ENCODE assay signal across 8 cellular contexts in the genomic region with DNA sequence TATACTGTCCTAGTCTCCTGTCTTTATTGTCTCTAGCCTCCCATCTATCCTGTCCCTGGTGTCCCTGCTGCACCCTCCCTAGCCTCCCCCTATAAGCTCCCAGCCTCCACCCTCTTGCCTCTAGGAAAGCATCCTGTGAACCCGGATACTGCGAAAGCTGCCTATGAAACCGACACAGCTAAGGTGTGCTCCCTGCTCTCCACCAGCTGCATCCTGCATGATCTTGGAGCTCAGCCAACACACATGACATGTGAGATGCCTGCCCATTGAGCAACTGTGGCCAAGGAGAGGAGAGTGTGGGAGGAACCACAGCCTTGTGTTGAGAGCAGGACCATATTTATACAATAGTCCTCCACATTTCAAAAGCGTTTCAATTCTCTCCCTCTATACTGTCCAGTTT.
DNase-seq lines count a peak whose midpoint lies in the region; FAIRE-seq and TF ChIP-seq lines count a peak whose summit lies in the region.

No MANE protein-coding gene starts in this region.

- no peak overlapping the region for H3K4me3 ChIP-seq in smooth muscle cell
- no peak overlapping the region for H3K4me3 ChIP-seq in H7 (ENCODE audit: insufficient read depth, low read depth, low read length)

- H3K36me3 ChIP-seq in smooth muscle cell (ENCODE audit: low read depth), result no peaks in the 10 kb centered on the region
- H3K36me3 ChIP-seq in H7 (replicated peaks; ENCODE audit: control insufficient read depth, insufficient read depth, low read length), result no peaks in the 10 kb centered on the region

- no peak overlapping the region for H3K27ac ChIP-seq in smooth muscle cell (ENCODE audit: low read depth)

- peaks cover 12% of the 10 kb centered on the region for H3K27me3 ChIP-seq in smooth muscle cell (ENCODE audit: low read depth)
- peaks cover 2% of the 10 kb centered on the region; the same call in 1 of the 2 replicates for H3K27me3 ChIP-seq in H7 (ENCODE audit: control insufficient read depth, insufficient read depth, low read length)

- H3K9ac ChIP-seq in smooth muscle cell (ENCODE audit: low read depth), result no peak overlapping the region

- H3K9me3 ChIP-seq in smooth muscle cell (replicated peaks; ENCODE audit: low read depth), result no peaks in the 10 kb centered on the region

- H3F3A ChIP-seq in smooth muscle cell (ENCODE audit: low read depth), result no peaks in the 10 kb centered on the region

- H2AFZ ChIP-seq in smooth muscle cell (ENCODE audit: low read depth), result no peak overlapping the region

- no peak overlapping the region for H3K4me2 ChIP-seq in smooth muscle cell

- no peaks in the 10 kb centered on the region for H3K79me2 ChIP-seq in smooth muscle cell (ENCODE audit: low read depth)

- H4K20me1 ChIP-seq in smooth muscle cell (ENCODE audit: low read depth), result no peaks in the 10 kb centered on the region

- no peak for FAIRE-seq in RCC 7860 (lab: Jason Lieb, UNC)

- WGBS in smooth muscle cell (ENCODE audit: low lambda C conversion rate), result 87% methylated on average over 4 of the region's 4 CpGs

- in situ Hi-C loops in Caki2 (cut with HindIII; ENCODE audit: low pct_unique_long_range_greater_than_20kb, low sequenced_read_pairs), result no loop called here

- TF ChIP-seq CTCF in smooth muscle cell (IDR thresholded peaks at IDR 0.05; ENCODE audit: borderline replicate concordance, insufficient read depth, poor library complexity, severe bottlenecking), result no peak

- H3K4me1 ChIP-seq in smooth muscle cell (ENCODE audit: low read depth), result no peaks in the 10 kb centered on the region

- DNase-seq in Caki2 (ENCODE audit: low read depth) (peak; percentile 15), HCEC 1CT (peak; percentile 8), NCI-H2029 treated with DMSO at 0.1 percent for 48 hours (lab: John Stamatoyannopoulos, UW) (peak; percentile 92), amniotic epithelial cell (ENCODE audit: low read depth) (peak; percentile 85), lung microvascular endothelial cell (ENCODE audit: low read depth in 2 of 2) (peak; percentile 35 to 78), smooth muscle cell (lab: John Stamatoyannopoulos, UW; ENCODE audit: unreplicated experiment) (no peak), H7 (no peak), RCC 7860 (ENCODE audit: low spot score) (no peak)

Comparison
In these comparisons a context has a peak if more than half of its experiments do, and no peak if none do; other contexts are left out.
1. DNase-seq: peak in Caki2 (single experiment), HCEC 1CT (single experiment), NCI-H2029 treated with DMSO at 0.1 percent for 48 hours (single experiment), amniotic epithelial cell (single experiment) and lung microvascular endothelial cell (2 of 2); none in smooth muscle cell (single experiment), H7 (single experiment) and RCC 7860 (single experiment).